ENCODE assay signal across 2 cellular contexts in the genomic region with DNA sequence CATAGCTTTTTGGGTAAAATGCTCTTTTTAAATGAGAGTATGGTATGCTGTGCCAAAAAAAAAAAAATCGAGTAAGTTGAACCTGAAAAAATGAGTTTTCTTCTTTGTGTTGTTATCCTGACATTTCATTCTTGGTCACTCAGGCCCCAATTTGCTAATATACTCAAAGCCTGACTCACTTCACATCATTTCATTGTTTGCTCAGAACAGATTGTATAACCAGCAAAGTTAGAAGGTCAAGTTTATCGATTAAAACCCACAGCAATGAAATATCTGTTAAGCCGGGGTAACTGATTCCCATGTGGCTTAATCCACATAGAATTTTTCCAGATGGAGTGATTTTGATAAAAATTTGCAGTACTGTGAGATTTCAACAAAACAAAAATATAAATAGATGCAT.
TF ChIP-seq lines count a peak whose summit lies in the region.

No MANE protein-coding gene starts in this region.

TF ChIP-seq in liver, 16 proteins besides CTCF, POLR2A, EP300 and RAD21 (continued from another document):
- TF ChIP-seq, protein P1, sequence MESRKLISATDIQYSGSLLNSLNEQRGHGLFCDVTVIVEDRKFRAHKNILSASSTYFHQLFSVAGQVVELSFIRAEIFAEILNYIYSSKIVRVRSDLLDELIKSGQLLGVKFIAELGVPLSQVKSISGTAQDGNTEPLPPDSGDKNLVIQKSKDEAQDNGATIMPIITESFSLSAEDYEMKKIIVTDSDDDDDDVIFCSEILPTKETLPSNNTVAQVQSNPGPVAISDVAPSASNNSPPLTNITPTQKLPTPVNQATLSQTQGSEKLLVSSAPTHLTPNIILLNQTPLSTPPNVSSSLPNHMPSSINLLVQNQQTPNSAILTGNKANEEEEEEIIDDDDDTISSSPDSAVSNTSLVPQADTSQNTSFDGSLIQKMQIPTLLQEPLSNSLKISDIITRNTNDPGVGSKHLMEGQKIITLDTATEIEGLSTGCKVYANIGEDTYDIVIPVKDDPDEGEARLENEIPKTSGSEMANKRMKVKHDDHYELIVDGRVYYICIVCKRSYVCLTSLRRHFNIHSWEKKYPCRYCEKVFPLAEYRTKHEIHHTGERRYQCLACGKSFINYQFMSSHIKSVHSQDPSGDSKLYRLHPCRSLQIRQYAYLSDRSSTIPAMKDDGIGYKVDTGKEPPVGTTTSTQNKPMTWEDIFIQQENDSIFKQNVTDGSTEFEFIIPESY (IDR thresholded peaks at IDR 0.05): peak; percentile 12
- TF ChIP-seq, protein P2, sequence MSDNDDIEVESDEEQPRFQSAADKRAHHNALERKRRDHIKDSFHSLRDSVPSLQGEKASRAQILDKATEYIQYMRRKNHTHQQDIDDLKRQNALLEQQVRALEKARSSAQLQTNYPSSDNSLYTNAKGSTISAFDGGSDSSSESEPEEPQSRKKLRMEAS (IDR thresholded peaks at IDR 0.05): no peak
- TF ChIP-seq HNF4A (conservative IDR thresholded peaks at IDR 0.05) (peak; percentile 70 to 79), TAF1 (conservative IDR thresholded peaks at IDR 0.05) (no peak), GABPA (IDR thresholded peaks at IDR 0.05 in 1 of 2, conservative IDR thresholded peaks at IDR 0.05 in 1 of 2) (no peak), HNF4G (IDR thresholded peaks at IDR 0.05) (peak; percentile 30), YY1 (IDR thresholded peaks at IDR 0.05) (no peak)
- TF ChIP-seq, protein P3, sequence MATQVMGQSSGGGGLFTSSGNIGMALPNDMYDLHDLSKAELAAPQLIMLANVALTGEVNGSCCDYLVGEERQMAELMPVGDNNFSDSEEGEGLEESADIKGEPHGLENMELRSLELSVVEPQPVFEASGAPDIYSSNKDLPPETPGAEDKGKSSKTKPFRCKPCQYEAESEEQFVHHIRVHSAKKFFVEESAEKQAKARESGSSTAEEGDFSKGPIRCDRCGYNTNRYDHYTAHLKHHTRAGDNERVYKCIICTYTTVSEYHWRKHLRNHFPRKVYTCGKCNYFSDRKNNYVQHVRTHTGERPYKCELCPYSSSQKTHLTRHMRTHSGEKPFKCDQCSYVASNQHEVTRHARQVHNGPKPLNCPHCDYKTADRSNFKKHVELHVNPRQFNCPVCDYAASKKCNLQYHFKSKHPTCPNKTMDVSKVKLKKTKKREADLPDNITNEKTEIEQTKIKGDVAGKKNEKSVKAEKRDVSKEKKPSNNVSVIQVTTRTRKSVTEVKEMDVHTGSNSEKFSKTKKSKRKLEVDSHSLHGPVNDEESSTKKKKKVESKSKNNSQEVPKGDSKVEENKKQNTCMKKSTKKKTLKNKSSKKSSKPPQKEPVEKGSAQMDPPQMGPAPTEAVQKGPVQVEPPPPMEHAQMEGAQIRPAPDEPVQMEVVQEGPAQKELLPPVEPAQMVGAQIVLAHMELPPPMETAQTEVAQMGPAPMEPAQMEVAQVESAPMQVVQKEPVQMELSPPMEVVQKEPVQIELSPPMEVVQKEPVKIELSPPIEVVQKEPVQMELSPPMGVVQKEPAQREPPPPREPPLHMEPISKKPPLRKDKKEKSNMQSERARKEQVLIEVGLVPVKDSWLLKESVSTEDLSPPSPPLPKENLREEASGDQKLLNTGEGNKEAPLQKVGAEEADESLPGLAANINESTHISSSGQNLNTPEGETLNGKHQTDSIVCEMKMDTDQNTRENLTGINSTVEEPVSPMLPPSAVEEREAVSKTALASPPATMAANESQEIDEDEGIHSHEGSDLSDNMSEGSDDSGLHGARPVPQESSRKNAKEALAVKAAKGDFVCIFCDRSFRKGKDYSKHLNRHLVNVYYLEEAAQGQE (IDR thresholded peaks at IDR 0.05): no peak
- TF ChIP-seq, protein P4, sequence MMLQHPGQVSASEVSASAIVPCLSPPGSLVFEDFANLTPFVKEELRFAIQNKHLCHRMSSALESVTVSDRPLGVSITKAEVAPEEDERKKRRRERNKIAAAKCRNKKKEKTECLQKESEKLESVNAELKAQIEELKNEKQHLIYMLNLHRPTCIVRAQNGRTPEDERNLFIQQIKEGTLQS (IDR thresholded peaks at IDR 0.05): peak; percentile 74

TF ChIP-seq in HepG2, 621 proteins besides CTCF, POLR2A, EP300 and RAD21 (continued from another document):
- TF ChIP-seq, protein P5, sequence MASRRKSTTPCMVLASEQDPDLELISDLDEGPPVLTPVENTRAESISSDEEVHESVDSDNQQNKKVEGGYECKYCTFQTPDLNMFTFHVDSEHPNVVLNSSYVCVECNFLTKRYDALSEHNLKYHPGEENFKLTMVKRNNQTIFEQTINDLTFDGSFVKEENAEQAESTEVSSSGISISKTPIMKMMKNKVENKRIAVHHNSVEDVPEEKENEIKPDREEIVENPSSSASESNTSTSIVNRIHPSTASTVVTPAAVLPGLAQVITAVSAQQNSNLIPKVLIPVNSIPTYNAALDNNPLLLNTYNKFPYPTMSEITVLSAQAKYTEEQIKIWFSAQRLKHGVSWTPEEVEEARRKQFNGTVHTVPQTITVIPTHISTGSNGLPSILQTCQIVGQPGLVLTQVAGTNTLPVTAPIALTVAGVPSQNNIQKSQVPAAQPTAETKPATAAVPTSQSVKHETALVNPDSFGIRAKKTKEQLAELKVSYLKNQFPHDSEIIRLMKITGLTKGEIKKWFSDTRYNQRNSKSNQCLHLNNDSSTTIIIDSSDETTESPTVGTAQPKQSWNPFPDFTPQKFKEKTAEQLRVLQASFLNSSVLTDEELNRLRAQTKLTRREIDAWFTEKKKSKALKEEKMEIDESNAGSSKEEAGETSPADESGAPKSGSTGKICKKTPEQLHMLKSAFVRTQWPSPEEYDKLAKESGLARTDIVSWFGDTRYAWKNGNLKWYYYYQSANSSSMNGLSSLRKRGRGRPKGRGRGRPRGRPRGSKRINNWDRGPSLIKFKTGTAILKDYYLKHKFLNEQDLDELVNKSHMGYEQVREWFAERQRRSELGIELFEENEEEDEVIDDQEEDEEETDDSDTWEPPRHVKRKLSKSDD (CRISPR knock-in tag; IDR thresholded peaks at IDR 0.05; ENCODE audit: low read depth): no peak
- TF ChIP-seq EEA1 (CRISPR knock-in tag; IDR thresholded peaks at IDR 0.05; ENCODE audit: borderline replicate concordance): no peak
- no peak for TF ChIP-seq ZSCAN25 (CRISPR knock-in tag; IDR thresholded peaks at IDR 0.05)
- no peak for TF ChIP-seq ZNF230 (CRISPR knock-in tag; IDR thresholded peaks at IDR 0.05)
- TF ChIP-seq, protein P6, sequence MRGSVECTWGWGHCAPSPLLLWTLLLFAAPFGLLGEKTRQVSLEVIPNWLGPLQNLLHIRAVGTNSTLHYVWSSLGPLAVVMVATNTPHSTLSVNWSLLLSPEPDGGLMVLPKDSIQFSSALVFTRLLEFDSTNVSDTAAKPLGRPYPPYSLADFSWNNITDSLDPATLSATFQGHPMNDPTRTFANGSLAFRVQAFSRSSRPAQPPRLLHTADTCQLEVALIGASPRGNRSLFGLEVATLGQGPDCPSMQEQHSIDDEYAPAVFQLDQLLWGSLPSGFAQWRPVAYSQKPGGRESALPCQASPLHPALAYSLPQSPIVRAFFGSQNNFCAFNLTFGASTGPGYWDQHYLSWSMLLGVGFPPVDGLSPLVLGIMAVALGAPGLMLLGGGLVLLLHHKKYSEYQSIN (CRISPR knock-in tag; IDR thresholded peaks at IDR 0.05; ENCODE audit: borderline replicate concordance): no peak
- TF ChIP-seq SIX4 (CRISPR knock-in tag; IDR thresholded peaks at IDR 0.05): no peak
- TF ChIP-seq, protein P7, sequence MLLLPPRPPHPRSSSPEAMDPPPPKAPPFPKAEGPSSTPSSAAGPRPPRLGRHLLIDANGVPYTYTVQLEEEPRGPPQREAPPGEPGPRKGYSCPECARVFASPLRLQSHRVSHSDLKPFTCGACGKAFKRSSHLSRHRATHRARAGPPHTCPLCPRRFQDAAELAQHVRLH (CRISPR knock-in tag; IDR thresholded peaks at IDR 0.05; ENCODE audit: borderline replicate concordance, low read depth): no peak
- no peak for TF ChIP-seq ZNF510 (CRISPR knock-in tag; IDR thresholded peaks at IDR 0.05; ENCODE audit: low read depth)
